In the genomic region with DNA sequence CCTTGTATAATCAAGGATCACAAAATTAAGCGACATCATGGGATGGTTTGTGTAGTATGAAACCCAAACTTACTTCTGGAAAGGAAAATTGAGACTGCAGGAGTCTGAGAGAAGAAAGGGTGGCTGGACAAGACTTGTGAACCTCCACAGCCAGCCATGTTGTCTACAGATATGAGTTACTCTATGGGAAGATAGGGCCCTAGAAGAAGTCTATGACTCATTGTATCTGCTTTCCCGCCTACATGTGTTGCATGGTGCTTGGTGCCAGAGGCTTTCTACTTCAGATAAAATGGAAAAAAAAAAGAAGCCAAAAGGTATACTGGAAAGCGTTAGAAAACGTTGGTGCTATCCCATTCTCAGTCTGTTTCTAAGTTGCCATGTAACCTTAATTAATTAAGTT, we compare ENCODE assay signal across 15 cellular contexts. TPM values are rescaled to one million over a fixed set of nuclear protein-coding genes. Genes with fewer than 3 reads are reported as not detected.
DNase-seq lines count a peak whose midpoint lies in the region.
"Had no signal": no experiment of that assay in that cellular context is flagged by ENCODE, and none has a peak within 500 bp of the region (broad histone marks: within the 10 kb centered on the region; RNA-seq: fewer than 3 reads in every experiment).

No MANE protein-coding gene starts in this region.

- no peaks in the 10 kb centered on the region for H3K79me1 ChIP-seq in mesendoderm (ENCODE audit: low read length)

- H3K23ac ChIP-seq in mesendoderm (ENCODE audit: low read length) = no peak overlapping the region

- H2AK5ac ChIP-seq in mesendoderm (ENCODE audit: low read length) = no peak overlapping the region

- H3K4me3 ChIP-seq in mesendoderm (ENCODE audit: low read length) = no peak overlapping the region
- H3K4me3 ChIP-seq: BLaER1, GM23248 had no signal

- H2BK5ac ChIP-seq in mesendoderm (ENCODE audit: low read length) = no peak overlapping the region

- no peaks in the 10 kb centered on the region for H3K4me1 ChIP-seq in mesendoderm (ENCODE audit: control insufficient read depth, low read depth, low read length)
- H3K4me1 ChIP-seq: BLaER1 had no signal

- H3K4ac ChIP-seq in mesendoderm (ENCODE audit: low read depth, low read length) = no peak overlapping the region

- DNase-seq in SIG-M5 treated with dmso at 0.1 percent for 504 hours (lab: John Stamatoyannopoulos, UW; ENCODE audit: unreplicated experiment) = peak; percentile 2
- no peak for DNase-seq in SIG-M5 (lab: John Stamatoyannopoulos, UW)
- DNase-seq in stimulated activated CD4-positive, alpha-beta T cell treated with anti-CD3 and anti-CD28 coated beads, Interleukin-15, amount 100 ng/mL, for 24 hours = peak; percentile 21
- no peak for DNase-seq in stimulated activated CD4-positive, alpha-beta T cell treated with anti-CD3 and anti-CD28 coated beads, Interleukin-2, amount 100 ng/mL, for 48 hours
- peak; percentile 39 for DNase-seq in amniotic epithelial cell (ENCODE audit: low read depth)
- DNase-seq in amygdala (lab: John Stamatoyannopoulos, UW) = no peak
- no peak for DNase-seq in mesendoderm
- DNase-seq in NCI-H524 treated with DMSO at 0.1 percent for 48 hours (lab: John Stamatoyannopoulos, UW) = no peak
- DNase-seq: GF-D8, GM23248, HCEC 1CT, NCI-H1092 treated with DMSO at 0.1 percent for 48 hours, NCI-H2081 treated with DMSO at 0.1 percent for 48 hours, NCI-H524 had no signal

- H3K4me2 ChIP-seq in mesendoderm (ENCODE audit: low read length) = no peak overlapping the region
- H3K4me2 ChIP-seq: BLaER1 had no signal

- H3K27me3 ChIP-seq in mesendoderm (ENCODE audit: insufficient read depth, low read length, poor library complexity) = no peaks in the 10 kb centered on the region
- H3K27me3 ChIP-seq: BLaER1 had no signal

- H3K18ac ChIP-seq in mesendoderm (ENCODE audit: low read length) = no peak overlapping the region

- no peak overlapping the region for H3K27ac ChIP-seq in mesendoderm (ENCODE audit: low read depth, low read length)
- H3K27ac ChIP-seq: BLaER1, GM23248 had no signal

- H3K79me2 ChIP-seq in mesendoderm (ENCODE audit: control insufficient read depth, insufficient read depth, low read length) = no peaks in the 10 kb centered on the region

- H4K5ac ChIP-seq in mesendoderm (ENCODE audit: low read length) = no peak overlapping the region

- no peak overlapping the region for H4K8ac ChIP-seq in mesendoderm (ENCODE audit: low read depth, low read length)

- H3K56ac ChIP-seq in mesendoderm (ENCODE audit: low read length) = no peak overlapping the region

- no peak overlapping the region for H2BK15ac ChIP-seq in mesendoderm (replicated peaks; ENCODE audit: low read depth)

- H2BK120ac ChIP-seq in mesendoderm (ENCODE audit: low read depth, low read length) = no peak overlapping the region

- H3K9ac ChIP-seq in mesendoderm (ENCODE audit: low read length) = no peak overlapping the region
- H3K9ac ChIP-seq: BLaER1, GM23248 had no signal

- WGBS in mesendoderm (ENCODE audit: extremely low coverage, insufficient coverage, low lambda C conversion rate) = no CpG with 5 or more reads among the region's 4 CpGs

- no peaks in the 10 kb centered on the region for H3K36me3 ChIP-seq in mesendoderm (ENCODE audit: control insufficient read depth, insufficient read depth, low read length)
- H3K36me3 ChIP-seq: BLaER1 had no signal

RNA-seq across cellular contexts. Expression of a gene that starts 18.7 kb away (rescaled TPM):
- polyA plus RNA-seq in mesendoderm (2013, experiment 1 of 2) = not detected
- not detected for polyA plus RNA-seq in mesendoderm (2013, experiment 2 of 2)
- polyA plus RNA-seq: GM23248 had no signal

RNA-seq across cellular contexts. Expression of a gene that starts 27.7 kb away (rescaled TPM):
- not detected for polyA plus RNA-seq in mesendoderm (2013, experiment 1 of 2)
- polyA plus RNA-seq in mesendoderm (2013, experiment 2 of 2) = not detected
- polyA plus RNA-seq: GM23248 had no signal

RNA-seq across cellular contexts. Expression of a gene that starts 31.5 kb away (rescaled TPM):
- not detected for polyA plus RNA-seq in mesendoderm (2013, experiment 1 of 2)
- polyA plus RNA-seq in mesendoderm (2013, experiment 2 of 2) = not detected
- polyA plus RNA-seq: GM23248 had no signal

RNA-seq across cellular contexts. Expression of a gene that starts 45.2 kb away (rescaled TPM):
- not detected for polyA plus RNA-seq in mesendoderm (2013, experiment 1 of 2)
- not detected for polyA plus RNA-seq in mesendoderm (2013, experiment 2 of 2)
- polyA plus RNA-seq: GM23248 had no signal

Comparison
In these comparisons a context has a peak if more than half of its experiments do, and no peak if none do; other contexts are left out.
1. DNase-seq: peak in SIG-M5 treated with dmso at 0.1 percent for 504 hours (single experiment), stimulated activated CD4-positive, alpha-beta T cell treated with anti-CD3 and anti-CD28 coated beads, Interleukin-15, amount 100 ng/mL, for 24 hours (single experiment) and amniotic epithelial cell (single experiment); none in SIG-M5 (single experiment), stimulated activated CD4-positive, alpha-beta T cell treated with anti-CD3 and anti-CD28 coated beads, Interleukin-2, amount 100 ng/mL, for 48 hours (0 of 2), amygdala (0 of 56), mesendoderm (single experiment) and NCI-H524 treated with DMSO at 0.1 percent for 48 hours (single experiment).